13 cellular contexts compared by ENCODE assay signal in the genomic region with DNA sequence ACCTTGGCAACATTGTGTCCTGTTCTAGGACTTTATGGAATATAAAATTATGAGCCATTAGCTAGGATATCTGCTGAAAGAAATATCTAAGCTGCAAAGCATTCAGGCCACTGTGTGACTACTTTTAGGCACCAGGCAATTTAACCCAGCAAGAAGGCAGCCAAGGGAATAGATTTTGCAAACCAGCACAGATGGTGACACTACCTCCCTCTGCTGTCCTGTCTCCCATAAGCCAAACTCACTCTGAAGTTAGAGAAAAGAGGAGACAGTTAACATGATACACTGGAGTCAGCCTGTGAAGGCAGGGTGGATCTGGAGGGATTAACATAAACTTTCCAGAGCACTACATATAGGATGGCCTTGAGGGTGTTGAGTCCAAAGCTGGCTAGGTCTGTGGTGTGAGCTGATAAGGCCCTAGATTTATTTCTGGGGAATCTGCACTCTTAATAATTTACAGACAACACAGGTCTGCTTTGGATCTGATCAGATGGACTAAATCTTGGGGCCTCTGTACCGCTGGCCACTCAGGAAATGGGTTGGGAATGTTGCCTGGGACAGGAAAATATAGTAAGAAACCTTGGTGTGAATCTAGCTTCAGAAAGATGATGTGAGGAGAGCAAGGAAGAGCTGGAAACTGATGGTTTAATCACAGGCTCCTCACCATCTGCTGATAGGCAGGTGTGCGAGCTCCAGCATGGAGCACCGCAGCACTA.
DNase-seq lines count a peak whose midpoint lies in the region; ATAC-seq lines count a peak whose summit lies in the region.
"Had no signal": no experiment of that assay in that cellular context is flagged by ENCODE, and none has a peak within 500 bp of the region (broad histone marks: within the 10 kb centered on the region; RNA-seq: fewer than 3 reads in every experiment).

No MANE protein-coding gene starts in this region.

- no peak for ATAC-seq in activated T-cell treated with anti-CD3 and anti-CD28 coated beads, Interleukin-2, amount 50 U/mL, for 72 hours (replicated peaks in 1 of 2)
- ATAC-seq in stimulated activated naive CD8-positive, alpha-beta T cell treated with anti-CD3 and anti-CD28 coated beads, Interleukin-15, amount 100 ng/mL, for 72 hours = no peak
- ATAC-seq in HG03378 (IDR thresholded peaks at IDR 0.05; ENCODE audit: unreplicated experiment) (no peak), HG03097 (IDR thresholded peaks at IDR 0.05; ENCODE audit: low FRiP score, unreplicated experiment) (no peak)

- peaks cover 30% of the 10 kb centered on the region for H3K4me1 Mint-ChIP-seq in activated T-cell treated with anti-CD3 and anti-CD28 coated beads, Interleukin-2, amount 50 U/mL, for 72 hours (ENCODE audit: low read depth)
- H3K4me1 Mint-ChIP-seq in stimulated activated naive CD8-positive, alpha-beta T cell treated with anti-CD3 and anti-CD28 coated beads, Interleukin-15, amount 100 ng/mL, for 72 hours = peaks cover 30% of the 10 kb centered on the region

- H3K4me3 Mint-ChIP-seq in activated T-cell treated with anti-CD3 and anti-CD28 coated beads, Interleukin-2, amount 50 U/mL, for 72 hours = peak overlapping the region; percentile 1 to 57
- H3K4me3 Mint-ChIP-seq in stimulated activated naive CD8-positive, alpha-beta T cell treated with anti-CD3 and anti-CD28 coated beads, Interleukin-15, amount 100 ng/mL, for 72 hours = peak overlapping the region; percentile 9 to 46
- H3K4me3 Mint-ChIP-seq: stimulated activated effector memory CD8-positive, alpha-beta T cell treated with anti-CD3 and anti-CD28 coated beads, Interleukin-12 subunit alpha, Interleukin-12 subunit beta, amount 100 ng/mL, for 72 hours had no signal

- DNase-seq in activated T-cell treated with anti-CD3 and anti-CD28 coated beads, Interleukin-2, amount 50 U/mL, for 72 hours = no peak
- DNase-seq in activated T-cell treated with anti-CD3 and anti-CD28 coated beads for 4 hours (no peak), NCI-H2171 (lab: John Stamatoyannopoulos, UW) (peak; percentile 26), cerebellar cortex (ENCODE audit: low spot score) (peak; percentile 15), NCI-H2029 treated with DMSO at 0.1 percent for 48 hours (lab: John Stamatoyannopoulos, UW) (no peak)
- DNase-seq in stimulated activated naive CD8-positive, alpha-beta T cell treated with anti-CD3 and anti-CD28 coated beads, Interleukin-15, amount 100 ng/mL, for 72 hours = no peak
- DNase-seq: DMS53; effector memory CD4-positive, alpha-beta T cell; NCI-H1436; uterus had no signal

- no peaks in the 10 kb centered on the region for H3K9me3 Mint-ChIP-seq in activated T-cell treated with anti-CD3 and anti-CD28 coated beads, Interleukin-2, amount 50 U/mL, for 72 hours
- no peaks in the 10 kb centered on the region for H3K9me3 Mint-ChIP-seq in stimulated activated naive CD8-positive, alpha-beta T cell treated with anti-CD3 and anti-CD28 coated beads, Interleukin-15, amount 100 ng/mL, for 72 hours
- H3K9me3 Mint-ChIP-seq: stimulated activated effector memory CD8-positive, alpha-beta T cell treated with anti-CD3 and anti-CD28 coated beads, Interleukin-12 subunit alpha, Interleukin-12 subunit beta, amount 100 ng/mL, for 72 hours had no signal

- H3K36me3 Mint-ChIP-seq in activated T-cell treated with anti-CD3 and anti-CD28 coated beads, Interleukin-2, amount 50 U/mL, for 72 hours (ENCODE audit: insufficient read depth in 2 of 2) = no peaks in the 10 kb centered on the region
- H3K36me3 Mint-ChIP-seq: stimulated activated effector memory CD8-positive, alpha-beta T cell treated with anti-CD3 and anti-CD28 coated beads, Interleukin-12 subunit alpha, Interleukin-12 subunit beta, amount 100 ng/mL, for 72 hours had no signal

- H3K27ac Mint-ChIP-seq in activated T-cell treated with anti-CD3 and anti-CD28 coated beads, Interleukin-2, amount 50 U/mL, for 72 hours = peak overlapping the region; percentile 92
- peak overlapping the region; percentile 55 to 89 for H3K27ac Mint-ChIP-seq in stimulated activated naive CD8-positive, alpha-beta T cell treated with anti-CD3 and anti-CD28 coated beads, Interleukin-15, amount 100 ng/mL, for 72 hours
- H3K27ac Mint-ChIP-seq: stimulated activated effector memory CD8-positive, alpha-beta T cell treated with anti-CD3 and anti-CD28 coated beads, Interleukin-12 subunit alpha, Interleukin-12 subunit beta, amount 100 ng/mL, for 72 hours had no signal

- no peaks in the 10 kb centered on the region for H3K27me3 Mint-ChIP-seq in activated T-cell treated with anti-CD3 and anti-CD28 coated beads, Interleukin-2, amount 50 U/mL, for 72 hours (ENCODE audit: low read depth)
- no peaks in the 10 kb centered on the region for H3K27me3 Mint-ChIP-seq in stimulated activated naive CD8-positive, alpha-beta T cell treated with anti-CD3 and anti-CD28 coated beads, Interleukin-15, amount 100 ng/mL, for 72 hours

Comparison
In these comparisons a context has a peak if more than half of its experiments do, and no peak if none do; other contexts are left out.
1. DNase-seq: peak in NCI-H2171 (single experiment) and cerebellar cortex (single experiment); none in activated T-cell treated with anti-CD3 and anti-CD28 coated beads, Interleukin-2, amount 50 U/mL, for 72 hours (0 of 2), activated T-cell treated with anti-CD3 and anti-CD28 coated beads for 4 hours (single experiment), stimulated activated naive CD8-positive, alpha-beta T cell treated with anti-CD3 and anti-CD28 coated beads, Interleukin-15, amount 100 ng/mL, for 72 hours (0 of 2) and NCI-H2029 treated with DMSO at 0.1 percent for 48 hours (single experiment).